8 cellular contexts compared by ENCODE assay signal in genomic region chr11:64844330-64845124, GRCh38. TPM values are rescaled to one million over a fixed set of nuclear protein-coding genes. Genes with fewer than 3 reads are reported as not detected.
A peak's percentile ranks its signal among the peaks of the same experiment; 100 is the strongest.
DNase-seq lines count a peak whose midpoint lies in the region; TF ChIP-seq lines count a peak whose summit lies in the region.

CDC42BPG (minus strand) TSS chr11:64844653; CDS start chr11:64844569, 84 bp downstream.

- H3K36me3 ChIP-seq in parathyroid adenoma (ENCODE audit: control insufficient read depth, insufficient read depth, low read length), result no peaks in the 10 kb centered on the region

- peak within 1 kb of the TSS; percentile 75 for H2AFZ ChIP-seq in parathyroid adenoma

- H3K4me3 ChIP-seq in parathyroid adenoma (ENCODE audit: low read depth, low read length), result peak within 1 kb of the TSS; percentile 54

- H3K9me3 ChIP-seq in parathyroid adenoma (ENCODE audit: control insufficient read depth, low read length), result no peaks in the 10 kb centered on the region

- H3K79me2 ChIP-seq in parathyroid adenoma, result no peaks in the 10 kb centered on the region

- peak; percentile 47; the same call in 1 of the 2 replicates for TF ChIP-seq POLR2A in Raji (IDR thresholded peaks at IDR 0.05; ENCODE audit: insufficient read depth, low read depth, low read length)

- peak; percentile 36 for TF ChIP-seq CTCF in parathyroid adenoma (IDR thresholded peaks at IDR 0.05)

- H3K4me1 ChIP-seq in parathyroid adenoma, result no peaks in the 10 kb centered on the region

- peak within 1 kb of the TSS; percentile 68 for H3K4me2 ChIP-seq in parathyroid adenoma (ENCODE audit: low read length)

- peak within 1 kb of the TSS; percentile 56 for H3K27ac ChIP-seq in parathyroid adenoma

- peak; percentile 54 for DNase-seq in GDM1 (lab: John Stamatoyannopoulos, UW)
- peak; percentile 50 for DNase-seq in M059J (ENCODE audit: low read depth)
- DNase-seq in activated naive CD4-positive, alpha-beta T cell treated with anti-CD3 and anti-CD28 coated beads, Interleukin-2, amount 50 U/mL, for 16 hours, result peak; percentile 74
- DNase-seq in globus pallidus (ENCODE audit: low spot score), result peak; percentile 31
- DNase-seq in GM19240 (ENCODE audit: insufficient read length, low spot score), result no peak
- no peak for DNase-seq in amniotic stem cell (lab: John Stamatoyannopoulos, UW)

- H3K9ac ChIP-seq in parathyroid adenoma, result no peak within 1 kb of the TSS

- no peaks in the 10 kb centered on the region for H3K27me3 ChIP-seq in parathyroid adenoma (ENCODE audit: control insufficient read depth, insufficient read depth, low read length)

RNA-seq across cellular contexts. Expression of gene CDC42BPG, which starts in this region (rescaled TPM):
- 0.02 and 0.54 TPM in 2 replicates for total RNA-seq in M059J (2014; rRNA removed; shearing (Covaris generic))

Comparison
In these comparisons a context has a peak if more than half of its experiments do, and no peak if none do; other contexts are left out.
1. Peak in DNase-seq in M059J; RNA of the gene not detected or under 1 TPM.
2. DNase-seq: peak in GDM1 (single experiment), activated naive CD4-positive, alpha-beta T cell treated with anti-CD3 and anti-CD28 coated beads, Interleukin-2, amount 50 U/mL, for 16 hours (single experiment) and globus pallidus (single experiment); none in GM19240 (single experiment) and amniotic stem cell (single experiment).